ENCODE assay signal across 8 cellular contexts in the genomic region with DNA sequence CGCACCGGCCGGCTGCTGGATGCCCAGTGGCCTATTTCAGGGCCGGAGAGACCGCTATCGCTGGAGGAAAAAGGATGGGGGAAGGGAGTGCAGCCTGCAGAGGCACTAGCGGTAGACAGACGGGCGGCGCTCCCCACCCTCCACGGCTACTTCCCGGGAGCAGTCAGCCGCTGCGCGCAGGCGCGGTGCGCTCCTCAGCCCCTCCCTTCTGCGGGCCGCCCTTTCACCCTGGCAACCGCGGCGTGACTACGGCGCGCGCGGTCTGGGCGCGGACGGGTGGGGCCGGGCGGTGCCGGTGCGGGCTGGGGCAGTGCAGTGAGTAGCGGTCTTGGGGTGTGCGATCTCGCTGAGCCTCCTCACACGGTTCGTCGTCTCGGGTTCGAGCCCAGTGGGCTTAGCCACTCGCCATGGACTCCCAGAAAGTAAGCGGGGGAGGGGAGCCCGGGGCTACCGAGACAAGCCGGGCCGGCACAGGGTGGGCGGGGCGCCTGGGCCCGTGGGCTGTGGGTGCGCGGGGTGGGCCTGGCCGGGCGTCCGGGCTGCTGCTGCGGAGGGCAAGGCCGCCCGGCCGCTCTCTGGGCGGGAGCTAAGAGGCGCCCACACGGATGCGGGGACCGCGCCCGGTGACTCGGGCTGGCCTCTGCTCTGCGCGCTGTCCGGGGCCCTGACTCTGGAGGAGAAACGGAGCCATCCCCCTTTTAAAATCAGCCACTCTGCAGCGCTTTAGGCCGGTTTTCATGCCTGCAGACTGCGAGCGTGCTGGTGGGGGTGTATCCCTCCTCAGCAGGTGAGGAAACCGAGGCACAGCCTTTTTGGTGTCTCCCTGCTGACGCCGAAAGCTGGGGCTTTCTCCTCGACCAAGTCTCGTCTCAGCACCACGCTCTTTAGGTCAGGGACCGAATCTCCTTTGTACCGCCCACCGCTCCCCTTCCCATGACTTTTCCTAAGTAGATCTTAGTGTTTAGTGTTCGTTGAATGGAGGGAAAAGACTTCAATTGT. TPM values are rescaled to one million over a fixed set of nuclear protein-coding genes. Genes with fewer than 3 reads are reported as not detected.
DNase-seq lines count a peak whose midpoint lies in the region; FAIRE-seq lines count a peak whose summit lies in the region.

A gene (plus strand): TSS at position 221 of the 999 bp plus-strand sequence. CDS start 187 bp downstream, at position 408.

- DNase-seq in GM04503 (ENCODE audit: low read depth) = peak; percentile 51
- peak; percentile 93 for DNase-seq in HCEC 1CT
- peak; percentile 96 for DNase-seq in MG63
- peak; percentile 44 for DNase-seq in SIG-M5 (lab: John Stamatoyannopoulos, UW)
- peak; percentile 39 for DNase-seq in activated gamma-delta T cell treated with anti-CD3 and anti-CD28 coated beads, Interleukin-2, amount 50 U/mL, for 16 hours (ENCODE audit: low read depth)
- peak; percentile 83 to 84 for DNase-seq in frontal cortex (ENCODE audit: low spot score in 2 of 2)
- DNase-seq in neuronal stem cell (ENCODE audit: low spot score) = peak; percentile 88
- DNase-seq in substantia nigra (lab: John Stamatoyannopoulos, UW) = peak; percentile 62 to 96 (median 88)

- peak within 1 kb of the TSS; percentile 98 for H3K18ac ChIP-seq in neuronal stem cell (ENCODE audit: low read length)

- H3K4me3 ChIP-seq in MG63 = peak within 1 kb of the TSS; percentile 80
- peak within 1 kb of the TSS; percentile 88 to 89 for H3K4me3 ChIP-seq in neuronal stem cell (ENCODE audit: low read length in 2 of 2)

- H3K4me2 ChIP-seq in neuronal stem cell (ENCODE audit: insufficient read depth, low read length, poor library complexity, severe bottlenecking) = peak within 1 kb of the TSS; percentile 76

- no peak within 1 kb of the TSS for H4K91ac ChIP-seq in neuronal stem cell (ENCODE audit: low read depth, low read length, poor library complexity)

- no peaks in the 10 kb centered on the region for H3K9me3 ChIP-seq in MG63
- no peaks in the 10 kb centered on the region for H3K9me3 ChIP-seq in neuronal stem cell (replicated peaks in 1 of 2; ENCODE audit: control insufficient read depth in 2 of 2, insufficient read depth in 1 of 2, low read depth in 1 of 2, low read length in 2 of 2)

- peak within 1 kb of the TSS; percentile 51 for H2BK15ac ChIP-seq in neuronal stem cell (ENCODE audit: low read length)

- no peak for FAIRE-seq in frontal cortex (lab: Jason Lieb, UNC)

- H3K36me3 ChIP-seq in MG63 = peaks cover 7% of the 10 kb centered on the region
- peaks cover 0 to 5% of the 10 kb centered on the region in 2 donors for H3K36me3 ChIP-seq in neuronal stem cell (replicated peaks in 1 of 2; ENCODE audit: control insufficient read depth in 2 of 2, insufficient read depth in 2 of 2, low read length in 2 of 2)

- peak within 1 kb of the TSS; percentile 94 for H2AFZ ChIP-seq in neuronal stem cell (ENCODE audit: low read length)

- H4K8ac ChIP-seq in neuronal stem cell (ENCODE audit: low read depth, low read length) = peak within 1 kb of the TSS; percentile 29

- H3K27ac ChIP-seq in neuronal stem cell (replicated peaks; ENCODE audit: low read length) (peak within 1 kb of the TSS; percentile 70), substantia nigra (ENCODE audit: low read depth, low read length, poor library complexity, severe bottlenecking) (peak within 1 kb of the TSS; percentile 87)

- H3K27me3 ChIP-seq in MG63 (no peaks in the 10 kb centered on the region), neuronal stem cell (ENCODE audit: control insufficient read depth in 3 of 3, insufficient read depth in 3 of 3, low read depth in 1 of 3, low read length in 3 of 3) (peaks cover 0 to 4% (median 0%) of the 10 kb centered on the region in 3 experiments)

- no peak within 1 kb of the TSS for H2BK12ac ChIP-seq in neuronal stem cell (ENCODE audit: low read length)

- no peaks in the 10 kb centered on the region for H3K79me1 ChIP-seq in neuronal stem cell (ENCODE audit: low read depth, low read length)

- H3K4me1 ChIP-seq in neuronal stem cell (ENCODE audit: control insufficient read depth in 2 of 2, insufficient read depth in 1 of 2, low read depth in 1 of 2, low read length in 2 of 2) = peaks cover 0 to 2% of the 10 kb centered on the region in 2 donors

- H3K9ac ChIP-seq in neuronal stem cell (ENCODE audit: low read depth, low read length, poor library complexity) = peak within 1 kb of the TSS; percentile 89

- H2AK5ac ChIP-seq in neuronal stem cell (ENCODE audit: low read depth, low read length) = no peak within 1 kb of the TSS

- H2BK5ac ChIP-seq in neuronal stem cell (ENCODE audit: low read length) = peak within 1 kb of the TSS; percentile 63

- WGBS in neuronal stem cell (ENCODE audit: extremely low coverage in 2 of 2, insufficient read length in 2 of 2, insufficient replicate concordance in 1 of 2), 2 donors = no CpG with 5 or more reads among the region's 87 CpGs

- H2BK120ac ChIP-seq in neuronal stem cell (ENCODE audit: low read depth, low read length) = no peak within 1 kb of the TSS

- peak within 1 kb of the TSS; percentile 8 for H3K23ac ChIP-seq in neuronal stem cell (ENCODE audit: low read depth, low read length, poor library complexity)

- H3K14ac ChIP-seq in neuronal stem cell (ENCODE audit: low read length) = peak within 1 kb of the TSS; percentile 73

- no peak within 1 kb of the TSS for H3K4ac ChIP-seq in neuronal stem cell (ENCODE audit: low read length)

RNA-seq across cellular contexts. Expression of the gene that starts here (rescaled TPM):
- total RNA-seq in MG63 (2014; rRNA removed; shearing (Covaris generic); ENCODE audit: low replicate concordance) = 2.1 and 7.4 TPM in 2 replicates
- total RNA-seq in frontal cortex = 138 TPM
- polyA plus RNA-seq in neuronal stem cell (2013, experiment 1 of 2) = 6.1 TPM
- polyA plus RNA-seq in neuronal stem cell (2013, experiment 2 of 2) = 5.8 TPM

Comparison
In these comparisons a context has a peak if more than half of its experiments do, and no peak if none do; other contexts are left out.
1. Peak in every context shown above with its lines: DNase-seq, H3K4me3 ChIP-seq and H3K27ac ChIP-seq.
2. RNA of the gene that starts here (total RNA-seq): 138 TPM in frontal cortex (single experiment); 2.1 to 7.4 TPM in MG63; every median in the first group is over 10 times any median in the second.
3. DNase-seq: peak in every context shown above with its lines; median percentile 96 in MG63; 93 in HCEC 1CT; 88 in neuronal stem cell; 88 in substantia nigra; 84 in frontal cortex; 51 in GM04503; 44 in SIG-M5; 39 in activated gamma-delta T cell treated with anti-CD3 and anti-CD28 coated beads, Interleukin-2, amount 50 U/mL, for 16 hours.